16 cellular contexts compared by ENCODE assay signal in genomic region chr10:126315471-126316177, GRCh38.
A peak's percentile ranks its signal among the peaks of the same experiment; 100 is the strongest.
DNase-seq lines count a peak whose midpoint lies in the region; ATAC-seq and TF ChIP-seq lines count a peak whose summit lies in the region.
"Had no signal": no experiment of that assay in that cellular context is flagged by ENCODE, and none has a peak within 500 bp of the region (broad histone marks: within the 10 kb centered on the region; RNA-seq: fewer than 3 reads in every experiment).

No MANE protein-coding gene starts in this region.

- ATAC-seq in left colon, result no peak
- ATAC-seq in activated T-helper 17 cell treated with anti-CD3 and anti-CD28 coated beads, Interleukin-2, amount 50 U/mL, for 72 hours (replicated peaks), result no peak
- ATAC-seq: activated T-cell treated with anti-CD3 and anti-CD28 coated beads, Interleukin-2, amount 50 U/mL, for 4 hours had no signal

- no peaks in the 10 kb centered on the region for H3K4me1 Mint-ChIP-seq in activated T-helper 17 cell treated with anti-CD3 and anti-CD28 coated beads, Interleukin-2, amount 50 U/mL, for 72 hours

- H3K27ac Mint-ChIP-seq in activated T-helper 17 cell treated with anti-CD3 and anti-CD28 coated beads, Interleukin-2, amount 50 U/mL, for 72 hours, result no peak overlapping the region

- no peak overlapping the region for H3K4me3 Mint-ChIP-seq in activated T-helper 17 cell treated with anti-CD3 and anti-CD28 coated beads, Interleukin-2, amount 50 U/mL, for 72 hours
- H3K4me3 Mint-ChIP-seq: activated T-cell treated with anti-CD3 and anti-CD28 coated beads, Interleukin-2, amount 50 U/mL, for 4 hours had no signal

- peaks cover 51% of the 10 kb centered on the region for H3K79me2 ChIP-seq in osteoblast (ENCODE audit: insufficient read depth, low read length)

- CTCF ChIA-PET in GM10248 (lab: Yijun Ruan, JAX), result interaction anchor here (0.6 to 1.5 kb wide), 4 partner anchors 10 to 39 kb away, joined by 3 to 5 read pairs (median 3); no protein-coding TSS in a partner anchor

- H2AFZ ChIP-seq in osteoblast (ENCODE audit: low read length), result peak overlapping the region; percentile 43

- DNase-seq in AG09319 (ENCODE audit: extremely low read depth, low read depth) (peak; percentile 44), NCI-H226 (peak; percentile 66), fibroblast of gingiva (ENCODE audit: low read depth) (peak; percentile 56), osteoblast (ENCODE audit: insufficient read length, low spot score, missing footprints) (peak; percentile 73), left colon (no peak), KG1 (lab: John Stamatoyannopoulos, UW) (no peak), GM10248 (ENCODE audit: extremely low spot score) (no peak)
- DNase-seq: activated T-cell treated with anti-CD3 and anti-CD28 coated beads, Interleukin-2, amount 50 U/mL, for 4 hours; H7; NCI-H2029 treated with DMSO at 0.1 percent for 48 hours; NCI-H748 treated with DMSO at 0.1 percent for 48 hours; sigmoid colon; stimulated activated naive CD4-positive, alpha-beta T cell treated with Interleukin-2 at 50 U/mL for 16 hours; T1000 had no signal

- H3K4me2 ChIP-seq in osteoblast (ENCODE audit: insufficient read depth, low read length), result peak overlapping the region; percentile 53
- H3K4me2 ChIP-seq: BLaER1 had no signal

- POLR2A ChIA-PET in GM10248 (lab: Yijun Ruan, JAX), result interaction anchor here (0.5 kb wide), 1 partner anchor 9 kb away, joined by 3 read pairs; no protein-coding TSS in a partner anchor

- H3K27ac ChIP-seq in osteoblast (ENCODE audit: low read depth, low read length), result peak overlapping the region; percentile 84
- H3K27ac ChIP-seq: BLaER1, sigmoid colon had no signal

- no peaks in the 10 kb centered on the region for H3K36me3 Mint-ChIP-seq in activated T-helper 17 cell treated with anti-CD3 and anti-CD28 coated beads, Interleukin-2, amount 50 U/mL, for 72 hours (ENCODE audit: low read depth)

- peaks cover 19% of the 10 kb centered on the region for H3K4me1 ChIP-seq in osteoblast (ENCODE audit: insufficient read depth, low read length)
- H3K4me1 ChIP-seq: BLaER1, sigmoid colon had no signal

- H3K9me3 Mint-ChIP-seq in activated T-helper 17 cell treated with anti-CD3 and anti-CD28 coated beads, Interleukin-2, amount 50 U/mL, for 72 hours, result peaks cover 4% of the 10 kb centered on the region
- H3K9me3 Mint-ChIP-seq: activated T-cell treated with anti-CD3 and anti-CD28 coated beads, Interleukin-2, amount 50 U/mL, for 4 hours had no signal

- no peaks in the 10 kb centered on the region for H3K27me3 Mint-ChIP-seq in activated T-helper 17 cell treated with anti-CD3 and anti-CD28 coated beads, Interleukin-2, amount 50 U/mL, for 72 hours

- H3K27me3 ChIP-seq in osteoblast (ENCODE audit: insufficient read depth, low read length), result no peaks in the 10 kb centered on the region
- H3K27me3 ChIP-seq: BLaER1, sigmoid colon had no signal

- TF ChIP-seq CTCF in AG09319 (IDR thresholded peaks at IDR 0.05; ENCODE audit: low read depth, low read length) (no peak), osteoblast (IDR thresholded peaks at IDR 0.05; ENCODE audit: extremely low read depth, low read depth, low read length) (no peak), GM10248 (IDR thresholded peaks at IDR 0.05; ENCODE audit: control extremely low read depth, extremely low read depth, low read depth, missing control alignments) (no peak)

- H4K20me1 ChIP-seq in osteoblast (ENCODE audit: insufficient read depth, low read length), result peaks cover 14% of the 10 kb centered on the region
- H4K20me1 ChIP-seq: BLaER1 had no signal

- peak overlapping the region; percentile 17 for H3K4me3 ChIP-seq in osteoblast (ENCODE audit: insufficient read depth, low read length)
- H3K4me3 ChIP-seq: BLaER1, sigmoid colon had no signal

- intact Hi-C loops in left colon (cut with DNase I, micrococcal nuclease), result no loop called here

- H3K36me3 ChIP-seq in osteoblast (ENCODE audit: insufficient read depth, low read length), result peaks cover 52% of the 10 kb centered on the region
- H3K36me3 ChIP-seq: BLaER1, sigmoid colon had no signal

- no peaks in the 10 kb centered on the region for H3K9me3 ChIP-seq in osteoblast (ENCODE audit: low read depth, low read length)
- H3K9me3 ChIP-seq: sigmoid colon had no signal

Comparison
In these comparisons a context has a peak if more than half of its experiments do, and no peak if none do; other contexts are left out.
1. DNase-seq: peak in AG09319 (single experiment), NCI-H226 (single experiment), fibroblast of gingiva (single experiment) and osteoblast (single experiment); none in left colon (0 of 2), KG1 (single experiment) and GM10248 (single experiment).